ENCODE assay signal across 9 cellular contexts in genomic region chr3:12286927-12287726, GRCh38. TPM values are rescaled to one million over a fixed set of nuclear protein-coding genes. Genes with fewer than 3 reads are reported as not detected.
DNase-seq lines count a peak whose midpoint lies in the region; ATAC-seq, FAIRE-seq and TF ChIP-seq lines count a peak whose summit lies in the region.
"Had no signal": no experiment of that assay in that cellular context is flagged by ENCODE, and none has a peak within 500 bp of the region (broad histone marks: within the 10 kb centered on the region; RNA-seq: fewer than 3 reads in every experiment).

No MANE protein-coding gene starts in this region.

- peaks cover 38 to 49% (median 38%) of the 10 kb centered on the region in 3 donors for H3K27me3 Mint-ChIP-seq in CD14-positive monocyte (ENCODE audit: low read depth in 3 of 3)

- H3K4me1 ChIP-seq in HUES6 (ENCODE audit: control insufficient read depth, insufficient read depth, low read length) (no peaks in the 10 kb centered on the region), colonic mucosa (no peaks in the 10 kb centered on the region), uterus (no peaks in the 10 kb centered on the region)

- peaks cover 0 to 16% of the 10 kb centered on the region in 2 donors for H3K36me3 Mint-ChIP-seq in CD14-positive monocyte

- intact Hi-C loops in CD14-positive monocyte (cut with micrococcal nuclease) = loop anchor here (5.0 to 10.0 kb wide), 3 partner anchors 90 to 195 kb away; partner anchors contain the start of gene TSEN2 (in 1 of the 2)
- intact Hi-C loops in colonic mucosa (cut with DNase I) = no loop called here
- intact Hi-C loops in uterus (cut with DNase I; ENCODE audit: low total_unique reads) = no loop called here

- H3K4me3 ChIP-seq in HUES6 (ENCODE audit: low read depth, low read length) (peak overlapping the region; percentile 60), colonic mucosa (peak overlapping the region; percentile 29), uterus (peak overlapping the region; percentile 42 to 75)

- no peak overlapping the region for H3K27ac ChIP-seq in HUES6 (ENCODE audit: low read depth, low read length)
- H3K27ac ChIP-seq in colonic mucosa = peak overlapping the region; percentile 50
- H3K27ac ChIP-seq in uterus = peak overlapping the region; percentile 77 to 86

- H3K27me3 ChIP-seq in HUES6 (ENCODE audit: control insufficient read depth, insufficient read depth, low read length) (peaks cover 68% of the 10 kb centered on the region), colonic mucosa (no peaks in the 10 kb centered on the region), uterus (no peaks in the 10 kb centered on the region)

- H3K4me3 Mint-ChIP-seq in CD14-positive monocyte = peak overlapping the region; percentile 79 to 86

- peak overlapping the region in 6 of 7 donors; percentile 36 to 77 (median 54) for H3K27ac Mint-ChIP-seq in CD14-positive monocyte

- H3K9me3 Mint-ChIP-seq in CD14-positive monocyte = peaks cover 0 to 8% (median 3%) of the 10 kb centered on the region in 7 donors

- H3K9ac ChIP-seq in HUES6 (ENCODE audit: low read length) (peak overlapping the region; percentile 7), colonic mucosa (ENCODE audit: low read depth in 2 of 2, low read length in 2 of 2) (peak overlapping the region; percentile 51 to 59)

- no peak for TF ChIP-seq CTCF in CD14-positive monocyte (IDR thresholded peaks at IDR 0.05)
- TF ChIP-seq CTCF in colonic mucosa (IDR thresholded peaks at IDR 0.05) = no peak
- peak in 1 of 4 experiments; percentile 29 for TF ChIP-seq CTCF in uterus (IDR thresholded peaks at IDR 0.05)

- DNase-seq in CD14-positive monocyte (ENCODE audit: low spot score) = no peak
- DNase-seq in colonic mucosa = peak; percentile 54
- DNase-seq in medulla oblongata (ENCODE audit: extremely low spot score) = peak; percentile 4
- peak; percentile 30 to 48 for DNase-seq in uterus
- no peak for DNase-seq in middle frontal gyrus (ENCODE audit: extremely low spot score, low spot score)
- no peak for DNase-seq in frontal cortex (ENCODE audit: low spot score in 2 of 2)

- FAIRE-seq in frontal cortex (lab: Jason Lieb, UNC) = no peak
- FAIRE-seq: colon had no signal

- no peaks in the 10 kb centered on the region for H3K9me3 ChIP-seq in HUES6 (ENCODE audit: control insufficient read depth, insufficient read depth, low read depth, low read length)
- no peaks in the 10 kb centered on the region for H3K9me3 ChIP-seq in colonic mucosa
- H3K9me3 ChIP-seq in uterus = no peaks in the 10 kb centered on the region

- peak in 1 of 2 donors; percentile 39 for TF ChIP-seq POLR2A in uterus (IDR thresholded peaks at IDR 0.05)

- H3K4me1 Mint-ChIP-seq in CD14-positive monocyte = peaks cover 18% of the 10 kb centered on the region

- H3K36me3 ChIP-seq in HUES6 (ENCODE audit: control insufficient read depth, insufficient read depth, low read length) (no peaks in the 10 kb centered on the region), colonic mucosa (no peaks in the 10 kb centered on the region), uterus (no peaks in the 10 kb centered on the region)

- no peak for ATAC-seq in HG03442 (IDR thresholded peaks at IDR 0.05; ENCODE audit: unreplicated experiment)

RNA-seq across cellular contexts. Expression of gene PPARG, which starts 1.7 kb away (rescaled TPM):
- 1 to 10 TPM in 1 of 2 donors, under 1 TPM in 1; 0.56 to 2.0 TPM for polyA plus RNA-seq in CD14-positive monocyte
- total RNA-seq in colonic mucosa (100 to 1,000 TPM in 1 of 2 donors, 10 to 100 TPM in 1; 85.2 to 169 TPM), uterus (10 to 100 TPM in 2 of 4 donors, 1 to 10 TPM in 2; 5.1 to 29.1 (median 12.9) TPM), frontal cortex (1.2 TPM)

Comparison
In these comparisons a context has a peak if more than half of its experiments do, and no peak if none do; other contexts are left out.
1. DNase-seq: peak in colonic mucosa (single experiment), medulla oblongata (single experiment) and uterus (2 of 2); none in CD14-positive monocyte (single experiment), middle frontal gyrus (single experiment) and frontal cortex (0 of 2).
2. intact Hi-C loops: an anchor here in CD14-positive monocyte (5.0 to 10.0 kb wide); none called in colonic mucosa and uterus.
3. Peak in every context shown above with its lines, with median percentiles within 50 percentile points of each other: H3K4me3 ChIP-seq.